In genomic region chr17:2023692-2024571, GRCh38 we compare ENCODE assay signal across 8 cellular contexts. TPM values are rescaled to one million over a fixed set of nuclear protein-coding genes. Genes with fewer than 3 reads are reported as not detected.
A peak's percentile ranks its signal among the peaks of the same experiment; 100 is the strongest.
DNase-seq lines count a peak whose midpoint lies in the region; ATAC-seq and TF ChIP-seq lines count a peak whose summit lies in the region.

No MANE protein-coding gene starts in this region.

- H3K4me2 ChIP-seq in hepatocyte, result peak overlapping the region; percentile 98

- H3K79me2 ChIP-seq in hepatocyte, result no peaks in the 10 kb centered on the region

- 2% methylated on average over 63 of the region's 85 CpGs for WGBS in hepatocyte (ENCODE audit: low lambda C conversion rate, missing lambda C conversion rate)

- peaks cover 75% of the 10 kb centered on the region for H3K27me3 ChIP-seq in hepatocyte

- H3K9me2 ChIP-seq in hepatocyte (replicated peaks; ENCODE audit: insufficient read depth), result no peaks in the 10 kb centered on the region

- peak; percentile 41 for DNase-seq in NCI-H524 treated with DMSO at 0.1 percent for 48 hours (lab: John Stamatoyannopoulos, UW)
- DNase-seq in amniotic epithelial cell (ENCODE audit: low read depth), result peak; percentile 70
- DNase-seq in hepatocyte (ENCODE audit: low spot score), result peak; percentile 81
- no peak for DNase-seq in skeletal muscle cell (ENCODE audit: low read depth)
- no peak for DNase-seq in GM19238 (ENCODE audit: insufficient read length, low spot score)

- H3K4me1 ChIP-seq in hepatocyte (ENCODE audit: insufficient read depth), result peaks cover 16% of the 10 kb centered on the region

- H3K27ac ChIP-seq in hepatocyte, result no peak overlapping the region

- H3K4me3 ChIP-seq in hepatocyte (no peak overlapping the region), skeletal muscle cell (ENCODE audit: low read depth, low read length) (peak overlapping the region; percentile 47)

- no peaks in the 10 kb centered on the region for H4K20me1 ChIP-seq in hepatocyte (ENCODE audit: insufficient read depth, poor library complexity, severe bottlenecking)

- peak; percentile 3 for TF ChIP-seq CTCF in GM12873 (IDR thresholded peaks at IDR 0.05; ENCODE audit: insufficient read depth, low read depth, low read length, missing control alignments)
- no peak for TF ChIP-seq CTCF in hepatocyte (IDR thresholded peaks at IDR 0.05; ENCODE audit: poor library complexity)

- H3K36me3 ChIP-seq in hepatocyte (replicated peaks; ENCODE audit: insufficient read depth, low read depth), result no peaks in the 10 kb centered on the region

- H2AFZ ChIP-seq in hepatocyte, result no peak overlapping the region

- ATAC-seq in GM19035 (IDR thresholded peaks at IDR 0.05; ENCODE audit: unreplicated experiment), result no peak
- no peak for ATAC-seq in HG03095 (IDR thresholded peaks at IDR 0.05; ENCODE audit: unreplicated experiment)

- no peaks in the 10 kb centered on the region for H3K9me3 ChIP-seq in hepatocyte (ENCODE audit: low read depth)

RNA-seq across cellular contexts. Expression of gene RTN4RL1, which starts 1.2 kb away (rescaled TPM):
- 0.48 and 1.4 TPM in 2 replicates for total RNA-seq in hepatocyte
- 0.53 and 0.97 TPM in 2 replicates for polyA plus RNA-seq in hepatocyte

RNA-seq across cellular contexts. Expression of gene DPH1, which starts 6.0 kb away (rescaled TPM):
- total RNA-seq in hepatocyte, result 26.2 and 27.8 TPM in 2 replicates
- polyA plus RNA-seq in hepatocyte, result 45.2 and 49.0 TPM in 2 replicates

RNA-seq across cellular contexts. Expression of gene OVCA2, which starts 17.9 kb away (rescaled TPM):
- total RNA-seq in hepatocyte, result 49.2 and 56.4 TPM in 2 replicates
- 72.5 and 72.7 TPM in 2 replicates for polyA plus RNA-seq in hepatocyte

RNA-seq across cellular contexts. Expression of gene HIC1, which starts 31.0 kb away (rescaled TPM):
- total RNA-seq in hepatocyte, result 8.8 and 9.4 TPM in 2 replicates
- polyA plus RNA-seq in hepatocyte, result 8.2 and 10.2 TPM in 2 replicates

Comparison
In these comparisons a context has a peak if more than half of its experiments do, and no peak if none do; other contexts are left out.
1. DNase-seq: peak in NCI-H524 treated with DMSO at 0.1 percent for 48 hours (single experiment), amniotic epithelial cell (single experiment) and hepatocyte (single experiment); none in skeletal muscle cell (single experiment) and GM19238 (single experiment).